Comparison of ENCODE assay signal across 9 cellular contexts in the genomic region with DNA sequence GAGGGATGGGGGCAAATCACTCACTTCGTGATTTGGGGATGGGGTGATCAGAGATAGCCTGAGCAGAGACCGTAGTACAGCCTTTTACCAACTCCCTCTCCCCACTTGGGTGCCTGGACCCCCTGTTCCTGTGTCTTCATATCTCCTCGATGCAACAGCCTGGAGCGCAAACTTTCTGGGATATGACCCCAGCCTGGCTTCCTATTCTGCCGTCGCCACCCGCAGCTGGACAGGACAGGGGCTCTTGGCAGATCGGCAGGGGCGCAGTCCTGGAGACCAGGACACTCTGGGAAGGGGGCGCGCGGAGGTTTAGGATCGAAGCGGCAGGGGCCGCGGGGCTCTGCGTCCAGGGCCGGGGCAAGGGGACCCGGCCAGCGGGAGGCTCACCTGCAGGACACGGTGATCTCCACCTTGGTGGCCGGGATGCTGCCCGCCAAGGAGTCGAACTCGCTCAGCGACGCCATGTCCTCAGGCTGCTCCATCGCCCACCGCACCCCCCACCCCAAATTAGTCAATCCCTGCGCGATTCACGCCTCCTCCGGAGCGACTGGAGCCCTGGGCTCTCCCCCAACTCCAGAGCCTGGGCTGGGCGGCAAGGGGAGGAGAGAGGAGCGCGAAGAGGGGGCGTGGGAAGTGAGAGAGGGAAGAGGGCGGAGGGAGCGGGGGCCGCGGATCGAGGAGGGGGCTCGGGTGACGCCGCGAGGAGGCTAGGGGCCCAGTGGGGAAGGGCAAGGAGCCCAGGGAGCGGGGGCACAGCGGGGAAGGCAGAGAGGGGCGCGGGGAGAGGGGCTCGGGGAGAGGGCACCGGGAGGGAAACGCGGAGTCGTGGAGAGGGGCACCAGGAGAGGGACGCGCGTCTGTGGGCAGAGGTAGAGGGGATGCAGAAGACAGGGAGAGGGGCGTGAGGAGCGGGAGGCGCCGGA. TPM values are rescaled to one million over a fixed set of nuclear protein-coding genes. Genes with fewer than 3 reads are reported as not detected.
DNase-seq lines count a peak whose midpoint lies in the region; ATAC-seq and TF ChIP-seq lines count a peak whose summit lies in the region.
"Had no signal": no experiment of that assay in that cellular context is flagged by ENCODE, and none has a peak within 500 bp of the region (broad histone marks: within the 10 kb centered on the region; RNA-seq: fewer than 3 reads in every experiment).

A gene (minus strand): TSS at position 549 of the 923 bp plus-strand sequence. CDS start 67 bp downstream, at position 482.

- peak within 1 kb of the TSS in 2 of 4 donors; percentile 48 to 69 for H3K27ac ChIP-seq in gastrocnemius medialis
- H3K27ac ChIP-seq: C4-2B had no signal

- peaks cover 0 to 3% (median 0%) of the 10 kb centered on the region in 3 donors for H3K27me3 ChIP-seq in gastrocnemius medialis

- no peaks in the 10 kb centered on the region for H3K9me3 Mint-ChIP-seq in WTC11

- H3K4me3 Mint-ChIP-seq in WTC11 = peak within 1 kb of the TSS; percentile 79

- TF ChIP-seq POLR2A in gastrocnemius medialis (IDR thresholded peaks at IDR 0.05) = no peak
- TF ChIP-seq POLR2A in GM18505 (IDR thresholded peaks at IDR 0.05; ENCODE audit: borderline replicate concordance, extremely low read depth, insufficient read depth, insufficient read length) = no peak

- no peak within 1 kb of the TSS for H3K27ac Mint-ChIP-seq in WTC11

- peak; percentile 7 for DNase-seq in NCI-H1436 (lab: John Stamatoyannopoulos, UW)
- DNase-seq in NCI-H1436 treated with DMSO at 0.1 percent for 48 hours (lab: John Stamatoyannopoulos, UW) = no peak
- peak; percentile 50 for DNase-seq in WTC11 (ENCODE audit: low spot score)
- DNase-seq in head of caudate nucleus = peak in 36 of 42 donors; percentile 39 to 83 (median 64)
- no peak for DNase-seq in gastrocnemius medialis
- no peak for DNase-seq in RKO (ENCODE audit: low spot score)
- DNase-seq in foreskin melanocyte = no peak

- H3K27me3 Mint-ChIP-seq in WTC11 (ENCODE audit: low read depth) = peaks cover 69% of the 10 kb centered on the region

- peak within 1 kb of the TSS; percentile 45 to 68 (median 49) for H3K4me3 ChIP-seq in gastrocnemius medialis

- peaks cover 38 to 46% of the 10 kb centered on the region in 2 donors for H3K4me1 ChIP-seq in gastrocnemius medialis

- in situ Hi-C loops in gastrocnemius medialis (cut with MboI; ENCODE audit: low sequenced_read_pairs in 4 of 4) = no loop called here

- CTCF ChIA-PET in WTC11 (lab: Charles Lee) = no interaction called here

- TF ChIP-seq CTCF in WTC11 (IDR thresholded peaks at IDR 0.05) (no peak), gastrocnemius medialis (IDR thresholded peaks at IDR 0.05 in 4 of 5, conservative IDR thresholded peaks at IDR 0.05 in 1 of 5) (no peak)

- no peaks in the 10 kb centered on the region for H3K36me3 ChIP-seq in gastrocnemius medialis

- H3K9me3 ChIP-seq in gastrocnemius medialis = no peaks in the 10 kb centered on the region

- H3K36me3 Mint-ChIP-seq in WTC11 = no peaks in the 10 kb centered on the region

- peaks cover 17% of the 10 kb centered on the region for H3K4me1 Mint-ChIP-seq in WTC11

- peak; percentile 26 for ATAC-seq in WTC11
- ATAC-seq in gastrocnemius medialis = no peak
- ATAC-seq in GM18505 (IDR thresholded peaks at IDR 0.05; ENCODE audit: unreplicated experiment) = no peak

- intact Hi-C loops in head of caudate nucleus (cut with DNase I) = no loop called here
- intact Hi-C loops in gastrocnemius medialis (cut with DNase I; ENCODE audit: low total_unique reads) = no loop called here

- POLR2A ChIA-PET in WTC11 (lab: Charles Lee) = no interaction called here

TF ChIP-seq in WTC11, 78 proteins besides CTCF, POLR2A, EP300 and RAD21:
- TF ChIP-seq, protein P1, sequence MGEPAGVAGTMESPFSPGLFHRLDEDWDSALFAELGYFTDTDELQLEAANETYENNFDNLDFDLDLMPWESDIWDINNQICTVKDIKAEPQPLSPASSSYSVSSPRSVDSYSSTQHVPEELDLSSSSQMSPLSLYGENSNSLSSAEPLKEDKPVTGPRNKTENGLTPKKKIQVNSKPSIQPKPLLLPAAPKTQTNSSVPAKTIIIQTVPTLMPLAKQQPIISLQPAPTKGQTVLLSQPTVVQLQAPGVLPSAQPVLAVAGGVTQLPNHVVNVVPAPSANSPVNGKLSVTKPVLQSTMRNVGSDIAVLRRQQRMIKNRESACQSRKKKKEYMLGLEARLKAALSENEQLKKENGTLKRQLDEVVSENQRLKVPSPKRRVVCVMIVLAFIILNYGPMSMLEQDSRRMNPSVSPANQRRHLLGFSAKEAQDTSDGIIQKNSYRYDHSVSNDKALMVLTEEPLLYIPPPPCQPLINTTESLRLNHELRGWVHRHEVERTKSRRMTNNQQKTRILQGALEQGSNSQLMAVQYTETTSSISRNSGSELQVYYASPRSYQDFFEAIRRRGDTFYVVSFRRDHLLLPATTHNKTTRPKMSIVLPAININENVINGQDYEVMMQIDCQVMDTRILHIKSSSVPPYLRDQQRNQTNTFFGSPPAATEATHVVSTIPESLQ (CRISPR knock-in tag; IDR thresholded peaks at IDR 0.05) = no peak
- TF ChIP-seq GRHL2 (CRISPR knock-in tag; IDR thresholded peaks at IDR 0.05; ENCODE audit: insufficient replicate concordance, severe bottlenecking) = no peak
- TF ChIP-seq JUN (CRISPR knock-in tag; IDR thresholded peaks at IDR 0.05) = no peak
- TF ChIP-seq, protein P2, sequence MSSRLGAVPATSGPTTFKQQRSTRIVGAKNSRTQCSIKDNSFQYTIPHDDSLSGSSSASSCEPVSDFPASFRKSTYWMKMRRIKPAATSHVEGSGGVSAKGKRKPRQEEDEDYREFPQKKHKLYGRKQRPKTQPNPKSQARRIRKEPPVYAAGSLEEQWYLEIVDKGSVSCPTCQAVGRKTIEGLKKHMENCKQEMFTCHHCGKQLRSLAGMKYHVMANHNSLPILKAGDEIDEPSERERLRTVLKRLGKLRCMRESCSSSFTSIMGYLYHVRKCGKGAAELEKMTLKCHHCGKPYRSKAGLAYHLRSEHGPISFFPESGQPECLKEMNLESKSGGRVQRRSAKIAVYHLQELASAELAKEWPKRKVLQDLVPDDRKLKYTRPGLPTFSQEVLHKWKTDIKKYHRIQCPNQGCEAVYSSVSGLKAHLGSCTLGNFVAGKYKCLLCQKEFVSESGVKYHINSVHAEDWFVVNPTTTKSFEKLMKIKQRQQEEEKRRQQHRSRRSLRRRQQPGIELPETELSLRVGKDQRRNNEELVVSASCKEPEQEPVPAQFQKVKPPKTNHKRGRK (CRISPR knock-in tag; IDR thresholded peaks at IDR 0.05; ENCODE audit: borderline replicate concordance) = no peak
- TF ChIP-seq, protein P3, sequence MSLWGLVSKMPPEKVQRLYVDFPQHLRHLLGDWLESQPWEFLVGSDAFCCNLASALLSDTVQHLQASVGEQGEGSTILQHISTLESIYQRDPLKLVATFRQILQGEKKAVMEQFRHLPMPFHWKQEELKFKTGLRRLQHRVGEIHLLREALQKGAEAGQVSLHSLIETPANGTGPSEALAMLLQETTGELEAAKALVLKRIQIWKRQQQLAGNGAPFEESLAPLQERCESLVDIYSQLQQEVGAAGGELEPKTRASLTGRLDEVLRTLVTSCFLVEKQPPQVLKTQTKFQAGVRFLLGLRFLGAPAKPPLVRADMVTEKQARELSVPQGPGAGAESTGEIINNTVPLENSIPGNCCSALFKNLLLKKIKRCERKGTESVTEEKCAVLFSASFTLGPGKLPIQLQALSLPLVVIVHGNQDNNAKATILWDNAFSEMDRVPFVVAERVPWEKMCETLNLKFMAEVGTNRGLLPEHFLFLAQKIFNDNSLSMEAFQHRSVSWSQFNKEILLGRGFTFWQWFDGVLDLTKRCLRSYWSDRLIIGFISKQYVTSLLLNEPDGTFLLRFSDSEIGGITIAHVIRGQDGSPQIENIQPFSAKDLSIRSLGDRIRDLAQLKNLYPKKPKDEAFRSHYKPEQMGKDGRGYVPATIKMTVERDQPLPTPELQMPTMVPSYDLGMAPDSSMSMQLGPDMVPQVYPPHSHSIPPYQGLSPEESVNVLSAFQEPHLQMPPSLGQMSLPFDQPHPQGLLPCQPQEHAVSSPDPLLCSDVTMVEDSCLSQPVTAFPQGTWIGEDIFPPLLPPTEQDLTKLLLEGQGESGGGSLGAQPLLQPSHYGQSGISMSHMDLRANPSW (CRISPR knock-in tag; conservative IDR thresholded peaks at IDR 0.05; ENCODE audit: low read depth) = no peak
- no peak for TF ChIP-seq KAT7 (CRISPR knock-in tag; IDR thresholded peaks at IDR 0.05; ENCODE audit: borderline replicate concordance)
- TF ChIP-seq, protein P4, sequence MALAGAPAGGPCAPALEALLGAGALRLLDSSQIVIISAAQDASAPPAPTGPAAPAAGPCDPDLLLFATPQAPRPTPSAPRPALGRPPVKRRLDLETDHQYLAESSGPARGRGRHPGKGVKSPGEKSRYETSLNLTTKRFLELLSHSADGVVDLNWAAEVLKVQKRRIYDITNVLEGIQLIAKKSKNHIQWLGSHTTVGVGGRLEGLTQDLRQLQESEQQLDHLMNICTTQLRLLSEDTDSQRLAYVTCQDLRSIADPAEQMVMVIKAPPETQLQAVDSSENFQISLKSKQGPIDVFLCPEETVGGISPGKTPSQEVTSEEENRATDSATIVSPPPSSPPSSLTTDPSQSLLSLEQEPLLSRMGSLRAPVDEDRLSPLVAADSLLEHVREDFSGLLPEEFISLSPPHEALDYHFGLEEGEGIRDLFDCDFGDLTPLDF (CRISPR knock-in tag; IDR thresholded peaks at IDR 0.05) = no peak
- no peak for TF ChIP-seq NFATC4 (CRISPR knock-in tag; IDR thresholded peaks at IDR 0.05)
- no peak for TF ChIP-seq SP1 (CRISPR knock-in tag; conservative IDR thresholded peaks at IDR 0.05)
- no peak for TF ChIP-seq TP53 (CRISPR knock-in tag; IDR thresholded peaks at IDR 0.05)
TF ChIP-seq in WTC11: peak in this region for 0.

RNA-seq across cellular contexts. Expression of the gene that starts here (rescaled TPM):
- total RNA-seq in WTC11 (2021) (0.44 to 0.71 TPM (median 0.48 TPM) in 3 replicates), gastrocnemius medialis (under 1 TPM in 1 of 4 donors, not detected in 3; 0.11 TPM)

Comparison
In these comparisons a context has a peak if more than half of its experiments do, and no peak if none do; other contexts are left out.
1. DNase-seq: peak in NCI-H1436 (single experiment) and head of caudate nucleus (36 of 42); none in NCI-H1436 treated with DMSO at 0.1 percent for 48 hours (single experiment), gastrocnemius medialis (0 of 2), RKO (single experiment) and foreskin melanocyte (single experiment).
2. Peak in DNase-seq and ATAC-seq in WTC11; RNA of the gene not detected or under 1 TPM.